1 cellular context compared by ENCODE assay signal in genomic region chr20:7989379-7989778, GRCh38.
TF ChIP-seq lines count a peak whose summit lies in the region.

No MANE protein-coding gene starts in this region.

TF ChIP-seq in liver, 16 proteins besides CTCF, POLR2A, EP300 and RAD21 (continued from another document):
- TF ChIP-seq GABPA (IDR thresholded peaks at IDR 0.05 in 1 of 2, conservative IDR thresholded peaks at IDR 0.05 in 1 of 2) = no peak
- TF ChIP-seq MAX (IDR thresholded peaks at IDR 0.05) = no peak
- no peak for TF ChIP-seq HNF4A (conservative IDR thresholded peaks at IDR 0.05)
- no peak for TF ChIP-seq TAF1 (conservative IDR thresholded peaks at IDR 0.05)
- TF ChIP-seq FOXA2 (IDR thresholded peaks at IDR 0.05) = no peak
- TF ChIP-seq HNF4G (IDR thresholded peaks at IDR 0.05) = no peak
- TF ChIP-seq SP1 (IDR thresholded peaks at IDR 0.05) = no peak
- no peak for TF ChIP-seq NR2F2 (IDR thresholded peaks at IDR 0.05)
- no peak for TF ChIP-seq JUND (IDR thresholded peaks at IDR 0.05)
